Comparison of ENCODE assay signal across 24 cellular contexts in the genomic region with DNA sequence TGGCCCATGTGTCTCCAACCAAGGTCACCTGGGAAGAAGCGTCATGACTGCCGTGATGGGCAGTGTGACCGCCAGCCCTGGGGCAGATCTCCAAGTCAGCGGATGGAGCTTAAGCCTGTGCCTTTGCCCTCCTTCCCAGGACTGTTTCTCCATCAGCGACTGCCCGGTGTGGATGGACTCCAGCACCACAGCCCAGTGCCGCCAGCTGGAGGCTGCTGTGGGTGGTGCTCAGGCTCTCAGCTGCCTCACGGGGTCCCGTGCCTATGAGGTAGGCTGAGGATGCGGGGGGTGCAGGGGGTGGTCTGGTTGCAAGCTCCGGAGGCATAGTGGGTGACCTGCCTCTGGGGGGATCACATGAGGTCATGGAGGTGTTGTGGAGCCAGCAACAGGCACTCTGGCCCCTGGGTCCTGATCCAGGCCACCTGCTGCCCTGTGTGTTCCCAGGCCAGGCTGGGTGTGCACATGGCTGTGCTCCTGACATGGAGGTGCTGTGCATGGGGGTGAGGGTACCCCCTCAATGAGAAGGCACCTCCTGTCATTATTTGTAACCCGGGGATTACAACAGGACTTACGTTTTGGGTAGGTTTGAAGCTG.
"Had no signal": no experiment of that assay in that cellular context is flagged by ENCODE, and none has a peak within 500 bp of the region (broad histone marks: within the 10 kb centered on the region; RNA-seq: fewer than 3 reads in every experiment).

No MANE protein-coding gene starts in this region.

- H3K9me3 ChIP-seq: adrenal gland, body of pancreas, breast epithelium, SJCRH30 had no signal

- ATAC-seq: activated CD8-positive, alpha-beta T cell treated with anti-CD3 and anti-CD28 coated beads for 36 hours; activated T-cell treated with anti-CD3 and anti-CD28 coated beads, Interleukin-2, amount 50 U/mL, for 4 hours had no signal

- FAIRE-seq: astrocyte, TTC549 had no signal

- H3K36me3 ChIP-seq: adrenal gland, breast epithelium, SJCRH30 had no signal

- DNase-seq: activated CD4-positive, alpha-beta T cell treated with anti-CD3 and anti-CD28 coated beads, Interleukin-2, amount 10 ng/mL, durations not matched to agents 24 days and 14 days; activated CD4-positive, alpha-beta T cell treated with anti-CD3 and anti-CD28 coated beads, Interleukin-2, amount 50 U/mL, for 4 hours; activated CD8-positive, alpha-beta T cell treated with anti-CD3 and anti-CD28 coated beads for 36 hours; activated gamma-delta T cell treated with Interleukin-2 at 50 U/mL for 16 hours; activated naive CD4-positive, alpha-beta T cell treated with anti-CD3 and anti-CD28 coated beads for 36 hours; activated T-cell treated with anti-CD3 and anti-CD28 coated beads for 4 hours; activated T-cell treated with anti-CD3 and anti-CD28 coated beads, Interleukin-2, amount 50 U/mL, for 4 hours; adrenal gland; Karpas-422; KBM-7; NCI-H1048; NCI-H1105 treated with DMSO at 0.1 percent for 48 hours; NCI-H1436; NCI-H1694; NCI-H1930; NCI-H345; NCI-H524 treated with DMSO at 0.1 percent for 48 hours; SHP77; SJCRH30 had no signal

- H3K4me1 ChIP-seq: adrenal gland, breast epithelium, SJCRH30 had no signal

- H3K4me3 ChIP-seq: adrenal gland, body of pancreas, breast epithelium, SJCRH30, SK-N-MC had no signal

- H3K27me3 ChIP-seq: adrenal gland, body of pancreas, breast epithelium, SJCRH30 had no signal

- H3K27ac ChIP-seq: adrenal gland, breast epithelium, SJCRH30, SK-N-MC had no signal
